Comparison of ENCODE assay signal across 1 cellular context in the genomic region with DNA sequence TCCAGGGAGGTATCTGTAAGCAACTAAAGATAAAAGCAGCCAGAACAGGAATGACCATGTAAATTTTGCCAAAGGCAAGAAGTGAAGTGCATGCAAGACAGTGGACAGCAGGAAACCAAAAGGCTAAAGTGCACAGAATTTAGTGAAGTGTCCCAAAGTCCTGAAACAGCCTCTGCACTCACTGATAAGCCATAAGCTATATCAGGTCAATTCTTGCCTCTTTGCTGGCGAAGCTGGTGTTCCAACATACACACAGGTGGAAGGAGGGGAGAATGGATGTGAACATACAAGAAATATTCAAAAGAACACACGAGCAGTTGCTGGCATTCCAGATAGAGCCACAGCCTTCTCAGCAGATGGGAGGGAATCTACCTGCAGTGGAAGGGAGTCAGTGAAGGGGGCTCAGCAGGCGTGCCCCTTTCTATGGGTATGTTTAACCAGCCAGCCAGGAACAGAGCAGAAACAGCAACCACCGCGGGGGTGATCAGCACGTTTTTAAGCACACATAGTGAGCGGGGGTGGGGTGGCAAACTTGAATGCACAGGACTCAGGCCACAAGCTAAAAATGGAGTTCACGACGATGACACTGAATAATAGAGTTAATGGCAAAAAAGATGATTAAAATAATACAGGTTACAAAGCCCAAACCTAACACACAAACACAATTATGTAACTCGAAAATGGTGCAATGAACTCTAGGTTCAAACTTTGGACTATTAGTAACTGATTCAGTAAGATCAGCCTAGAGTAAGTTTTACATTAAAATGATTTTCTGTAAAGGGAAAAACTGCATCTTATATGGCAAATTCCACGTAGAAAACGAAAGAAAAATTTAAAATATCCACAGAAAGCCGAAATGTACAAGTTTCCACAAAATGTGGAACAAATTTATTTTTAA.
TF ChIP-seq lines count a peak whose summit lies in the region.

No MANE protein-coding gene starts in this region.

TF ChIP-seq in HepG2, 621 proteins besides CTCF, POLR2A, EP300 and RAD21 (continued from another document and continues in another):
- TF ChIP-seq, protein P1, sequence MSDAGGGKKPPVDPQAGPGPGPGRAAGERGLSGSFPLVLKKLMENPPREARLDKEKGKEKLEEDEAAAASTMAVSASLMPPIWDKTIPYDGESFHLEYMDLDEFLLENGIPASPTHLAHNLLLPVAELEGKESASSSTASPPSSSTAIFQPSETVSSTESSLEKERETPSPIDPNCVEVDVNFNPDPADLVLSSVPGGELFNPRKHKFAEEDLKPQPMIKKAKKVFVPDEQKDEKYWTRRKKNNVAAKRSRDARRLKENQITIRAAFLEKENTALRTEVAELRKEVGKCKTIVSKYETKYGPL (CRISPR knock-in tag; IDR thresholded peaks at IDR 0.05): 0 out of 2 replicates have a peak, but pooled peaks have one; percentile 22
- TF ChIP-seq TEAD3 (CRISPR knock-in tag; optimal IDR thresholded peaks at IDR 0.05; ENCODE audit: borderline replicate concordance) (peak; percentile 20), MNT (IDR thresholded peaks at IDR 0.05) (no peak), PAXIP1 (CRISPR knock-in tag; conservative IDR thresholded peaks at IDR 0.05) (peak; percentile 47), ZFP37 (CRISPR knock-in tag; IDR thresholded peaks at IDR 0.05; ENCODE audit: borderline replicate concordance) (0 out of 2 replicates have a peak, but pooled peaks have one; percentile 42), ZBTB7B (CRISPR knock-in tag; IDR thresholded peaks at IDR 0.05) (no peak; the same call in 1 of the 2 replicates), MYC (CRISPR knock-in tag; IDR thresholded peaks at IDR 0.05; ENCODE audit: borderline replicate concordance) (peak; percentile 25; the same call in 1 of the 2 replicates), USF2 (IDR thresholded peaks at IDR 0.05; ENCODE audit: low read depth, low read length) (no peak), USF2 (CRISPR knock-in tag; IDR thresholded peaks at IDR 0.05; ENCODE audit: borderline replicate concordance) (no peak), ZNF7 (CRISPR knock-in tag; IDR thresholded peaks at IDR 0.05) (0 out of 2 replicates have a peak, but pooled peaks have one; percentile 26), MTF2 (CRISPR knock-in tag; IDR thresholded peaks at IDR 0.05; ENCODE audit: borderline replicate concordance) (no peak), DNMT1 (CRISPR knock-in tag; IDR thresholded peaks at IDR 0.05) (no peak), MEF2D (CRISPR knock-in tag; IDR thresholded peaks at IDR 0.05) (no peak), IKZF4 (CRISPR knock-in tag; IDR thresholded peaks at IDR 0.05; ENCODE audit: borderline replicate concordance, low read depth, not compliant biosample characterization) (no peak), SAP130 (CRISPR knock-in tag; IDR thresholded peaks at IDR 0.05; ENCODE audit: low read depth) (peak; percentile 45; the same call in 1 of the 2 replicates), RXRB (CRISPR knock-in tag; IDR thresholded peaks at IDR 0.05; ENCODE audit: borderline replicate concordance) (peak; percentile 50), POGK (CRISPR knock-in tag; conservative IDR thresholded peaks at IDR 0.05) (0 out of 2 replicates have a peak, but pooled peaks have one; percentile 38), HMGA1 (CRISPR knock-in tag; conservative IDR thresholded peaks at IDR 0.05) (no peak), HNF1B (CRISPR knock-in tag; IDR thresholded peaks at IDR 0.05) (peak; percentile 33; the same call in 1 of the 2 replicates), MYNN (CRISPR knock-in tag; IDR thresholded peaks at IDR 0.05; ENCODE audit: low read depth) (0 out of 2 replicates have a peak, but pooled peaks have one; percentile 29), ZNF792 (CRISPR knock-in tag; IDR thresholded peaks at IDR 0.05) (0 out of 2 replicates have a peak, but pooled peaks have one; percentile 1), NR0B2 (CRISPR knock-in tag; IDR thresholded peaks at IDR 0.05) (no peak), ZBTB34 (CRISPR knock-in tag; IDR thresholded peaks at IDR 0.05) (no peak), ZNF263 (CRISPR knock-in tag; IDR thresholded peaks at IDR 0.05) (0 out of 2 replicates have a peak, but pooled peaks have one; percentile 9), SMAD9 (CRISPR knock-in tag; IDR thresholded peaks at IDR 0.05) (no peak)
- TF ChIP-seq, protein P2, sequence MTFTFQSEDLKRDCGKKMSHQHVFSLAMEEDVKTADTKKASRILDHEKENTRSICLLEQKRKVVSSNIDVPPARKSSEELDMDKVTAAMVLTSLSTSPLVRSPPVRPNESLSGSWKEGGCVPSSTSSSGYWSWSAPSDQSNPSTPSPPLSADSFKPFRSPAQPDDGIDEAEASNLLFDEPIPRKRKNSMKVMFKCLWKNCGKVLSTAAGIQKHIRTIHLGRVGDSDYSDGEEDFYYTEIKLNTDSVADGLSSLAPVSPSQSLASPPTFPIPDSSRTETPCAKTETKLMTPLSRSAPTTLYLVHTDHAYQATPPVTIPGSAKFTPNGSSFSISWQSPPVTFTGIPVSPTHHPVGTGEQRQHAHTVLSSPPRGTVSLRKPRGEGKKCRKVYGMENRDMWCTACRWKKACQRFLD (CRISPR knock-in tag; IDR thresholded peaks at IDR 0.05; ENCODE audit: borderline replicate concordance): no peak
